In the genomic region with DNA sequence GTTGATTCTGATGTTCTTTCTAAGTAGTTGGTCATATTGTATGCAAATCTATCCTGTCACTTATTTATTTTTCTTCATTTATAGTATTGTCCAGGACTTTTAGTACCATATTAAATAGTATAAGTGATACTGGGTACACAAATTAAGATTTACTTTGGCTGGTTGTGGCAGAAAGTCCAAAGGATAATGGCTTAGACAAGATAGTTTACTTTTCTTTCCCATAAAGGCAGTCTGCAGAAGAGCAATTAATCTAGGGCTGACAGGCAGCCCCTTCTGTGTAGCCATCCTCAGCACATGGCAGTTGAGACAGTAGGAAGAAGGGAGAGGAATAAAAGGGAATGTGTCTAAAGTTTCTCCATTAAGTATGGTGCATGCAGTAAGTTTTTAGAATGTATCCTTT, we compare ENCODE assay signal across 36 cellular contexts.
"Had no signal": no experiment of that assay in that cellular context is flagged by ENCODE, and none has a peak within 500 bp of the region (broad histone marks: within the 10 kb centered on the region; RNA-seq: fewer than 3 reads in every experiment).

No MANE protein-coding gene starts in this region.

- H3K9me3 Mint-ChIP-seq: activated naive CD4-positive, alpha-beta T cell treated with anti-CD3 and anti-CD28 coated beads, Interleukin-2, amount 50 U/mL, for 24 hours; activated T-helper 17 cell treated with anti-CD3 and anti-CD28 coated beads, Interleukin-2, amount 50 U/mL, for 72 hours; neural crest cell; stimulated activated memory B cell treated with anti-CD40 and anti-IgM and Interleukin-4, amounts not matched to agents 10 μg/mL and 1 μg/mL and 100 μg/mL, for 72 hours; stimulated activated naive CD8-positive, alpha-beta T cell treated with anti-CD3 and anti-CD28 coated beads, Interleukin-15, amount 100 ng/mL, for 72 hours; T-cell; T-helper 2 cell treated with Interferon-gamma antibody and Interleukin-4, amounts not matched to agents 5 μg/mL and 100 μg/mL, for 36 hours; type B pancreatic cell had no signal

- H3K4me1 Mint-ChIP-seq: activated T-helper 17 cell treated with anti-CD3 and anti-CD28 coated beads, Interleukin-2, amount 50 U/mL, for 72 hours had no signal

- H3K27me3 Mint-ChIP-seq: activated CD4-positive, alpha-beta memory T cell treated with anti-CD3 and anti-CD28 coated beads, Interleukin-2, amount 10 ng/mL, durations not matched to agents 7 days and 5 days; activated naive CD4-positive, alpha-beta T cell treated with anti-CD3 and anti-CD28 coated beads, Interleukin-2, amount 50 U/mL, for 24 hours; activated T-helper 17 cell treated with anti-CD3 and anti-CD28 coated beads, Interleukin-2, amount 50 U/mL, for 72 hours; naive thymus-derived CD8-positive, alpha-beta T cell; stimulated activated memory B cell treated with anti-CD40 and anti-IgM and Interleukin-4, amounts not matched to agents 10 μg/mL and 1 μg/mL and 100 μg/mL, for 72 hours; stimulated activated naive CD8-positive, alpha-beta T cell treated with anti-CD3 and anti-CD28 coated beads, Interleukin-15, amount 100 ng/mL, for 72 hours; type B pancreatic cell had no signal

- DNase-seq: activated CD4-positive, alpha-beta memory T cell treated with anti-CD3 and anti-CD28 coated beads, Interleukin-2, amount 10 ng/mL, durations not matched to agents 7 days and 5 days; activated CD4-positive, alpha-beta T cell treated with anti-CD3 and anti-CD28 coated beads for 48 hours; activated T-cell treated with anti-CD3 and anti-CD28 coated beads for 4 hours; anterior cingulate cortex; body of pancreas; dermis blood vessel endothelial cell; effector CD4-positive, alpha-beta T cell; esophagus squamous epithelium; foreskin melanocyte; heart right ventricle; left lung; lower lobe of right lung; mesenchymal stem cell; naive thymus-derived CD8-positive, alpha-beta T cell; nucleus accumbens; retina; small intestine; stimulated activated CD4-positive, alpha-beta T cell treated with anti-CD3 and anti-CD28 coated beads, Interleukin-1b, Interleukin-23, amount 100 ng/mL, for 48 hours; stimulated activated CD4-positive, alpha-beta T cell treated with anti-CD3 and anti-CD28 coated beads, Interleukin-4, amount 100 ng/mL, for 4 hours; stimulated activated CD8-positive, alpha-beta memory T cell treated with anti-CD3 and anti-CD28 coated beads, Interleukin-4, amount 100 ng/mL, for 48 hours; stimulated activated naive CD8-positive, alpha-beta T cell treated with anti-CD3 and anti-CD28 coated beads, Interleukin-15, amount 100 ng/mL, for 72 hours; substantia nigra; T-cell; uterus had no signal

- ATAC-seq: activated T-helper 17 cell treated with anti-CD3 and anti-CD28 coated beads, Interleukin-2, amount 50 U/mL, for 72 hours; body of pancreas; heart right ventricle; left lung; lower lobe of right lung; naive thymus-derived CD8-positive, alpha-beta T cell; pancreas; stimulated activated memory B cell treated with anti-CD40 and anti-IgM and Interleukin-4, amounts not matched to agents 10 μg/mL and 1 μg/mL and 100 μg/mL, for 72 hours; stimulated activated naive CD8-positive, alpha-beta T cell treated with anti-CD3 and anti-CD28 coated beads, Interleukin-15, amount 100 ng/mL, for 72 hours; T-cell had no signal

- H3K9me3 ChIP-seq: body of pancreas, esophagus squamous epithelium, heart right ventricle, left lung, lower lobe of right lung, pancreas, prostate gland, sigmoid colon, uterus had no signal

- H3K4me1 ChIP-seq: pancreas, prostate gland, uterus had no signal

- H3K36me3 ChIP-seq: pancreas, prostate gland, uterus had no signal

- H3K4me3 ChIP-seq: body of pancreas, esophagus squamous epithelium, heart right ventricle, left lung, lower lobe of right lung, pancreas, prostate gland, sigmoid colon, uterus had no signal

- H3K4me3 Mint-ChIP-seq: activated CD4-positive, alpha-beta memory T cell treated with anti-CD3 and anti-CD28 coated beads, Interleukin-2, amount 10 ng/mL, durations not matched to agents 7 days and 5 days; activated naive CD4-positive, alpha-beta T cell treated with anti-CD3 and anti-CD28 coated beads, Interleukin-2, amount 50 U/mL, for 24 hours; naive thymus-derived CD8-positive, alpha-beta T cell; neural crest cell; stimulated activated memory B cell treated with anti-CD40 and anti-IgM and Interleukin-4, amounts not matched to agents 10 μg/mL and 1 μg/mL and 100 μg/mL, for 72 hours; stimulated activated naive CD8-positive, alpha-beta T cell treated with anti-CD3 and anti-CD28 coated beads, Interleukin-15, amount 100 ng/mL, for 72 hours; T-cell; T-helper 2 cell treated with Interferon-gamma antibody and Interleukin-4, amounts not matched to agents 5 μg/mL and 100 μg/mL, for 36 hours; type B pancreatic cell had no signal

- FAIRE-seq: colon, endometrium, pancreas, small intestine had no signal

- H3K27me3 ChIP-seq: body of pancreas, esophagus squamous epithelium, sigmoid colon had no signal

- H3K27ac Mint-ChIP-seq: activated CD4-positive, alpha-beta memory T cell treated with anti-CD3 and anti-CD28 coated beads, Interleukin-2, amount 10 ng/mL, durations not matched to agents 7 days and 5 days; activated naive CD4-positive, alpha-beta T cell treated with anti-CD3 and anti-CD28 coated beads, Interleukin-2, amount 50 U/mL, for 24 hours; stimulated activated memory B cell treated with anti-CD40 and anti-IgM and Interleukin-4, amounts not matched to agents 10 μg/mL and 1 μg/mL and 100 μg/mL, for 72 hours; stimulated activated naive CD8-positive, alpha-beta T cell treated with anti-CD3 and anti-CD28 coated beads, Interleukin-15, amount 100 ng/mL, for 72 hours; T-cell; T-helper 2 cell treated with Interferon-gamma antibody and Interleukin-4, amounts not matched to agents 5 μg/mL and 100 μg/mL, for 36 hours; type B pancreatic cell had no signal

- H3K27ac ChIP-seq: body of pancreas, epithelial cell of prostate, esophagus squamous epithelium, heart right ventricle, left lung, lower lobe of right lung, pancreas, sigmoid colon, uterus had no signal
